2 cellular contexts compared by ENCODE assay signal in the genomic region with DNA sequence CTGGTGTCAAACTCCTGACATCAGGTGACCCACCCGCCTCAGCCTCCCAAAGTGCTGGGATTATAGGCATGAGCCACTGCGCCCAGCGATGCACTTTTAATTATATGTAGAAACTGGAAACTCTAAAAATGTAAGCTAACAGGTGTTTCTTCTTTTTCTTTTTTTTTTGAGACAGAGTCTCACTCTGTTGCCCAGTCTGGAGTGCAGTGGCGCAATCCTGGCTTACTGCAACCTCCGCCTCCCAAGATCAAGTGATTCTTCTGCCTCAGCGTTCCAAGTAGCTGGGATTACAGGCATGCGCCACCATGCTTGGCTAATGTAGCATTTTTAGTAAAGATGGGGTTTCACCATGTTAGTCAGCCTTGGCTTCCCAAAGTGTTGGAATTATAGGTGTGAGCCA. TPM values are rescaled to one million over a fixed set of nuclear protein-coding genes. Genes with fewer than 3 reads are reported as not detected.
"Had no signal": no experiment of that assay in that cellular context is flagged by ENCODE, and none has a peak within 500 bp of the region (broad histone marks: within the 10 kb centered on the region; RNA-seq: fewer than 3 reads in every experiment).

No MANE protein-coding gene starts in this region.

RNA-seq across cellular contexts. Expression of gene GPR75, which starts 18.1 kb away (rescaled TPM):
- polyA plus RNA-seq: hepatocyte, immature natural killer cell had no signal
